14 cellular contexts compared by ENCODE assay signal in genomic region chr12:33967760-33968159, GRCh38. TPM values are rescaled to one million over a fixed set of nuclear protein-coding genes. Genes with fewer than 3 reads are reported as not detected.
DNase-seq lines count a peak whose midpoint lies in the region; ATAC-seq and TF ChIP-seq lines count a peak whose summit lies in the region.
"Had no signal": no experiment of that assay in that cellular context is flagged by ENCODE, and none has a peak within 500 bp of the region (broad histone marks: within the 10 kb centered on the region; RNA-seq: fewer than 3 reads in every experiment).

No MANE protein-coding gene starts in this region.

- POLR2A ChIA-PET in PC-3 (lab: Charles Lee; ENCODE audit: unreplicated experiment): no interaction called here

- WGBS in mammary epithelial cell (ENCODE audit: low coverage, missing lambda C conversion rate): 64% methylated on average over 1 of the region's 1 CpG
- WGBS in hepatocyte (ENCODE audit: low lambda C conversion rate, missing lambda C conversion rate): 63% methylated on average over 1 of the region's 1 CpG

- no TSS peak for BruUV-seq in PC-3 (replicated peaks; lab: Mats Ljungman, UMichigan)
- no TSS peak for BruUV-seq in mammary epithelial cell (replicated peaks; lab: Mats Ljungman, UMichigan)

- H3K9me3 ChIP-seq in PC-3 (ENCODE audit: low read length): no peaks in the 10 kb centered on the region
- no peaks in the 10 kb centered on the region for H3K9me3 ChIP-seq in mammary epithelial cell (replicated peaks; ENCODE audit: insufficient read depth, low read length)
- H3K9me3 ChIP-seq in hepatocyte (ENCODE audit: low read depth): no peaks in the 10 kb centered on the region
- H3K9me3 ChIP-seq: A549, Caco-2, HAP-1 had no signal

- no peak overlapping the region for H3K9ac ChIP-seq in PC-3 (ENCODE audit: low read length)
- H3K9ac ChIP-seq in mammary epithelial cell (ENCODE audit: insufficient read depth, low read length): no peak overlapping the region
- H3K9ac ChIP-seq: GM23248 had no signal

- H3K4me1 ChIP-seq in PC-3 (ENCODE audit: insufficient read depth, low read length): no peaks in the 10 kb centered on the region
- peaks cover 6% of the 10 kb centered on the region for H3K4me1 ChIP-seq in mammary epithelial cell (ENCODE audit: insufficient read depth, low read length)
- H3K4me1 ChIP-seq in foreskin keratinocyte: peaks cover 4% of the 10 kb centered on the region
- no peaks in the 10 kb centered on the region for H3K4me1 ChIP-seq in hepatocyte (ENCODE audit: insufficient read depth)
- H3K4me1 ChIP-seq: A549, Caco-2, HAP-1 had no signal

- dilution Hi-C loops in mammary epithelial cell (cut with HindIII; ENCODE audit: low sequenced_read_pairs): no loop called here

- no peak overlapping the region for H2AFZ ChIP-seq in PC-3 (ENCODE audit: low read length)
- no peak overlapping the region for H2AFZ ChIP-seq in mammary epithelial cell (ENCODE audit: low read depth, low read length)
- no peak overlapping the region for H2AFZ ChIP-seq in hepatocyte
- H2AFZ ChIP-seq: GM23248 had no signal

- no peaks in the 10 kb centered on the region for H3K9me2 ChIP-seq in PC-3 (replicated peaks; ENCODE audit: low read length)
- no peaks in the 10 kb centered on the region for H3K9me2 ChIP-seq in hepatocyte (replicated peaks; ENCODE audit: insufficient read depth)

- H3K27me3 ChIP-seq in PC-3 (ENCODE audit: low read length) (no peaks in the 10 kb centered on the region), mammary epithelial cell (ENCODE audit: insufficient read depth, low read length) (no peaks in the 10 kb centered on the region), foreskin keratinocyte (no peaks in the 10 kb centered on the region), hepatocyte (no peaks in the 10 kb centered on the region)

- H3K27ac ChIP-seq in PC-3 (ENCODE audit: low read length): no peak overlapping the region
- H3K27ac ChIP-seq in mammary epithelial cell (ENCODE audit: insufficient read depth, low read depth, low read length): peak overlapping the region; percentile 4
- no peak overlapping the region for H3K27ac ChIP-seq in foreskin keratinocyte
- H3K27ac ChIP-seq in hepatocyte: no peak overlapping the region
- H3K27ac ChIP-seq: A549, C4-2B, GM23248 had no signal

- H3K4me2 ChIP-seq in PC-3 (ENCODE audit: low read length): no peak overlapping the region
- H3K4me2 ChIP-seq in mammary epithelial cell (ENCODE audit: insufficient read depth, low read depth, low read length): peak overlapping the region; percentile 40
- no peak overlapping the region for H3K4me2 ChIP-seq in hepatocyte
- H3K4me2 ChIP-seq: A549 had no signal

- no peak for ATAC-seq in PC-3
- peak; percentile 97 for ATAC-seq in foreskin keratinocyte
- no peak for ATAC-seq in HG02852 (IDR thresholded peaks at IDR 0.05; ENCODE audit: unreplicated experiment)
- ATAC-seq: A549 had no signal

- no peak for TF ChIP-seq CTCF in PC-3 (conservative IDR thresholded peaks at IDR 0.05; ENCODE audit: low read depth, low read length)
- TF ChIP-seq CTCF in mammary epithelial cell (conservative IDR thresholded peaks at IDR 0.05 in 1 of 2, IDR thresholded peaks at IDR 0.05 in 1 of 2; ENCODE audit: extremely low read depth in 1 of 2, insufficient read depth in 1 of 2, low read depth in 1 of 2, low read length in 2 of 2): no peak
- TF ChIP-seq CTCF in foreskin keratinocyte (conservative IDR thresholded peaks at IDR 0.05): no peak
- no peak for TF ChIP-seq CTCF in hepatocyte (IDR thresholded peaks at IDR 0.05; ENCODE audit: poor library complexity)

- in situ Hi-C loops in mammary epithelial cell (cut with MboI; ENCODE audit: low sequenced_read_pairs in 2 of 2): no loop called here

- H3K79me2 ChIP-seq in PC-3 (ENCODE audit: low read length) (no peaks in the 10 kb centered on the region), mammary epithelial cell (ENCODE audit: insufficient read depth, low read length) (no peaks in the 10 kb centered on the region), hepatocyte (no peaks in the 10 kb centered on the region)

- no peaks in the 10 kb centered on the region for H3K36me3 ChIP-seq in PC-3 (ENCODE audit: low read depth, low read length)
- H3K36me3 ChIP-seq in mammary epithelial cell (ENCODE audit: insufficient read depth, low read length): no peaks in the 10 kb centered on the region
- no peaks in the 10 kb centered on the region for H3K36me3 ChIP-seq in hepatocyte (replicated peaks; ENCODE audit: insufficient read depth, low read depth)
- H3K36me3 ChIP-seq: HAP-1 had no signal

- peak; percentile 28 for DNase-seq in PC-3
- DNase-seq in mammary epithelial cell: peak; percentile 79
- peak; percentile 51 to 76 for DNase-seq in foreskin keratinocyte
- no peak for DNase-seq in NCI-H1105 (lab: John Stamatoyannopoulos, UW)
- no peak for DNase-seq in hepatocyte (ENCODE audit: low spot score)
- DNase-seq: AML-193; Caco-2; CD4-positive, alpha-beta T cell; GM23248; IMR-90 had no signal

- H4K20me1 ChIP-seq in PC-3 (ENCODE audit: low read length): no peaks in the 10 kb centered on the region
- H4K20me1 ChIP-seq in mammary epithelial cell (ENCODE audit: insufficient read depth, low read length): no peaks in the 10 kb centered on the region
- H4K20me1 ChIP-seq in hepatocyte (ENCODE audit: insufficient read depth, poor library complexity, severe bottlenecking): no peaks in the 10 kb centered on the region

- intact Hi-C loops in PC-3 (cut with micrococcal nuclease): no loop called here
- intact Hi-C loops in mammary epithelial cell (cut with micrococcal nuclease): no loop called here

- CTCF ChIA-PET in PC-3 (lab: Charles Lee) (no interaction called here), mammary epithelial cell (lab: Charles Lee; ENCODE audit: low non-redundant PET) (no interaction called here)

- H3K4me3 ChIP-seq in PC-3 (ENCODE audit: low read length) (no peak overlapping the region), mammary epithelial cell (replicated peaks in 1 of 3; ENCODE audit: insufficient read depth in 1 of 3, low read depth in 2 of 3, low read length in 3 of 3) (no peak overlapping the region), hepatocyte (no peak overlapping the region)
- H3K4me3 ChIP-seq: A549, GM23248, HAP-1 had no signal

- H3F3A ChIP-seq in PC-3 (ENCODE audit: low read length, unreplicated experiment): no peaks in the 10 kb centered on the region

RNA-seq across cellular contexts. Expression of gene ALG10, which starts 54.5 kb away (rescaled TPM):
- total RNA-seq in PC-3 (2014; rRNA removed) (15.7 TPM in 2 replicates), mammary epithelial cell (10 to 100 TPM; 12.6 to 18.7 TPM), foreskin keratinocyte (7.4 and 7.6 TPM in 2 replicates), hepatocyte (7.9 and 8.4 TPM in 2 replicates)
- polyA plus RNA-seq in mammary epithelial cell (9.3 TPM), foreskin keratinocyte (1.8 and 2.4 TPM in 2 replicates), hepatocyte (0.88 and 1.2 TPM in 2 replicates)
- 15.6 TPM for polyA minus RNA-seq in mammary epithelial cell

Comparison
In these comparisons a context has a peak if more than half of its experiments do, and no peak if none do; other contexts are left out.
1. DNase-seq: peak in PC-3 (single experiment), mammary epithelial cell (single experiment) and foreskin keratinocyte (2 of 2); none in NCI-H1105 (single experiment) and hepatocyte (single experiment).